ENCODE assay signal across 8 cellular contexts in genomic region chr3:53846134-53846850, GRCh38. TPM values are rescaled to one million over a fixed set of nuclear protein-coding genes. Genes with fewer than 3 reads are reported as not detected.
DNase-seq lines count a peak whose midpoint lies in the region; ATAC-seq and TF ChIP-seq lines count a peak whose summit lies in the region.

Gene CHDH (minus strand): TSS chr3:53846419. CDS start chr3:53824008, 22,411 bp downstream.
Gene IL17RB (plus strand): TSS chr3:53846568. CDS start chr3:53846589, 21 bp downstream.

- no peaks in the 10 kb centered on the region for H3K36me3 Mint-ChIP-seq in activated CD8-positive, alpha-beta T cell treated with anti-CD3 and anti-CD28 coated beads for 36 hours (ENCODE audit: low read depth)

- H3K4me3 Mint-ChIP-seq in activated CD8-positive, alpha-beta T cell treated with anti-CD3 and anti-CD28 coated beads for 36 hours, result peak within 1 kb of the TSS; percentile 47

- no peaks in the 10 kb centered on the region for H3K36me3 ChIP-seq in DOHH2 (ENCODE audit: control insufficient read depth, low read length)
- H3K36me3 ChIP-seq in HUES48 (ENCODE audit: control insufficient read depth, insufficient read depth, low read length), result 0 out of 2 replicates have a peak, but pooled peaks cover 5% of the 10 kb centered on the region
- no peaks in the 10 kb centered on the region for H3K36me3 ChIP-seq in neural cell (ENCODE audit: insufficient read depth, low read length)

- no peaks in the 10 kb centered on the region for H3K9me2 ChIP-seq in DOHH2 (replicated peaks; ENCODE audit: control insufficient read depth, low read length)
- no peaks in the 10 kb centered on the region for H3K9me2 ChIP-seq in neural cell (ENCODE audit: insufficient read depth, low read length)

- TF ChIP-seq CTCF in DOHH2 (IDR thresholded peaks at IDR 0.05; ENCODE audit: low read depth, low read length, poor library complexity, severe bottlenecking), result no peak
- TF ChIP-seq CTCF in activated CD8-positive, alpha-beta T cell treated with anti-CD3 and anti-CD28 coated beads for 36 hours (IDR thresholded peaks at IDR 0.05), result no peak
- no peak for TF ChIP-seq CTCF in foreskin keratinocyte (conservative IDR thresholded peaks at IDR 0.05)
- TF ChIP-seq CTCF in neural cell (IDR thresholded peaks at IDR 0.05; ENCODE audit: poor library complexity, severe bottlenecking), result no peak

- DNase-seq in activated CD8-positive, alpha-beta T cell treated with anti-CD3 and anti-CD28 coated beads for 36 hours, result peak; percentile 9
- DNase-seq in foreskin keratinocyte (no peak), GDM1 (lab: John Stamatoyannopoulos, UW) (no peak)
- DNase-seq in stimulated activated naive CD4-positive, alpha-beta T cell (lab: John Stamatoyannopoulos, UW), result no peak

- CTCF ChIA-PET in activated CD8-positive, alpha-beta T cell treated with anti-CD3 and anti-CD28 coated beads for 36 hours (lab: Charles Lee), result interaction anchor here (1.0 kb wide), 1 partner anchor 11 kb away, joined by 3 read pairs; no protein-coding TSS in a partner anchor

- no peak within 1 kb of the TSS for H2AFZ ChIP-seq in neural cell (ENCODE audit: low read depth, low read length)

- H3K27ac Mint-ChIP-seq in activated CD8-positive, alpha-beta T cell treated with anti-CD3 and anti-CD28 coated beads for 36 hours, result no peak within 1 kb of the TSS

- H3K4me2 ChIP-seq in DOHH2 (ENCODE audit: low read length), result peak within 1 kb of the TSS; percentile 56
- H3K4me2 ChIP-seq in neural cell (ENCODE audit: low read length), result peak within 1 kb of the TSS; percentile 51

- POLR2A ChIA-PET in activated CD8-positive, alpha-beta T cell treated with anti-CD3 and anti-CD28 coated beads for 36 hours (lab: Charles Lee), result no interaction called here

- H4K20me1 ChIP-seq in DOHH2 (ENCODE audit: control insufficient read depth, insufficient read depth, low read depth, low read length) (no peaks in the 10 kb centered on the region), neural cell (ENCODE audit: insufficient read depth) (no peaks in the 10 kb centered on the region)

- TF ChIP-seq RAD21 in neural cell (conservative IDR thresholded peaks at IDR 0.05), result no peak

- intact Hi-C loops in activated CD8-positive, alpha-beta T cell treated with anti-CD3 and anti-CD28 coated beads for 36 hours (cut with micrococcal nuclease), result no loop called here

- H3K9me3 ChIP-seq in DOHH2 (ENCODE audit: control insufficient read depth, insufficient read depth, low read length), result no peaks in the 10 kb centered on the region
- no peaks in the 10 kb centered on the region for H3K9me3 ChIP-seq in HUES48 (ENCODE audit: control insufficient read depth, insufficient read depth, low read length)
- H3K9me3 ChIP-seq in neural cell (ENCODE audit: low read length), result no peaks in the 10 kb centered on the region

- no peaks in the 10 kb centered on the region for H3K9me3 Mint-ChIP-seq in activated CD8-positive, alpha-beta T cell treated with anti-CD3 and anti-CD28 coated beads for 36 hours

- H3K4me1 ChIP-seq in DOHH2 (ENCODE audit: control insufficient read depth, low read length), result peaks cover 10% of the 10 kb centered on the region
- peaks cover 24% of the 10 kb centered on the region for H3K4me1 ChIP-seq in HUES48 (ENCODE audit: control insufficient read depth, insufficient read depth, low read length)
- H3K4me1 ChIP-seq in foreskin keratinocyte, result no peaks in the 10 kb centered on the region

- TF ChIP-seq EP300 in neural cell (conservative IDR thresholded peaks at IDR 0.05; ENCODE audit: poor library complexity, severe bottlenecking), result no peak

- no peaks in the 10 kb centered on the region for H3K4me1 Mint-ChIP-seq in activated CD8-positive, alpha-beta T cell treated with anti-CD3 and anti-CD28 coated beads for 36 hours (ENCODE audit: low read depth)

- H3K9ac ChIP-seq in HUES48 (ENCODE audit: low read depth, low read length), result peak within 1 kb of the TSS; percentile 67
- H3K9ac ChIP-seq in neural cell (ENCODE audit: low read length), result peak within 1 kb of the TSS; percentile 50

- no peaks in the 10 kb centered on the region for H3F3A ChIP-seq in DOHH2 (ENCODE audit: control insufficient read depth, insufficient read depth)
- H3F3A ChIP-seq in neural cell (ENCODE audit: insufficient read depth, low read length, poor library complexity, severe bottlenecking), result no peaks in the 10 kb centered on the region

- H3K27ac ChIP-seq in DOHH2 (ENCODE audit: low read depth, low read length) (no peak within 1 kb of the TSS), HUES48 (ENCODE audit: low read depth, low read length) (peak within 1 kb of the TSS; percentile 75), foreskin keratinocyte (no peak within 1 kb of the TSS), neural cell (ENCODE audit: low read length) (no peak within 1 kb of the TSS)

- H3K4me3 ChIP-seq in DOHH2 (ENCODE audit: low read length), result peak within 1 kb of the TSS; percentile 42
- H3K4me3 ChIP-seq in HUES48 (ENCODE audit: low read depth, low read length), result peak within 1 kb of the TSS; percentile 69
- H3K4me3 ChIP-seq in neural cell (ENCODE audit: low read length), result peak within 1 kb of the TSS; percentile 70

- ATAC-seq in GM19397 (IDR thresholded peaks at IDR 0.05; ENCODE audit: unreplicated experiment) (peak; percentile 53), foreskin keratinocyte (peak; percentile 71)
- ATAC-seq in activated CD8-positive, alpha-beta T cell treated with anti-CD3 and anti-CD28 coated beads for 36 hours, result peak; percentile 64

- H3K79me2 ChIP-seq in DOHH2 (ENCODE audit: control insufficient read depth, low read length), result no peaks in the 10 kb centered on the region
- H3K79me2 ChIP-seq in neural cell (replicated peaks; ENCODE audit: insufficient read depth, low read length), result no peaks in the 10 kb centered on the region

- peaks cover 37% of the 10 kb centered on the region for H3K27me3 Mint-ChIP-seq in activated CD8-positive, alpha-beta T cell treated with anti-CD3 and anti-CD28 coated beads for 36 hours

- H3K27me3 ChIP-seq in DOHH2 (ENCODE audit: control insufficient read depth, low read length) (peaks cover 51% of the 10 kb centered on the region), HUES48 (ENCODE audit: control insufficient read depth, insufficient read depth, low read length) (peaks cover 16% of the 10 kb centered on the region), foreskin keratinocyte (peaks cover 61% of the 10 kb centered on the region), neural cell (ENCODE audit: insufficient read depth, low read depth, low read length) (peaks cover 34% of the 10 kb centered on the region)

TF ChIP-seq in neural cell, 6 proteins besides CTCF, POLR2A, EP300 and RAD21:
- TF ChIP-seq TAF1 (IDR thresholded peaks at IDR 0.05; ENCODE audit: low read depth) (no peak), MXI1 (conservative IDR thresholded peaks at IDR 0.05; ENCODE audit: poor library complexity, severe bottlenecking) (peak; percentile 92), EZH2 (IDR thresholded peaks at IDR 0.05; ENCODE audit: borderline replicate concordance, insufficient read depth, low read length, poor library complexity, severe bottlenecking) (no peak), SMC3 (conservative IDR thresholded peaks at IDR 0.05; ENCODE audit: poor library complexity) (peak; percentile 29), POLR2AphosphoS5 (IDR thresholded peaks at IDR 0.05) (no peak), REST (IDR thresholded peaks at IDR 0.05; ENCODE audit: borderline replicate concordance) (no peak)
TF ChIP-seq in neural cell: peak in this region for 2.

RNA-seq across cellular contexts. Expression of gene CHDH, which starts in this region (rescaled TPM):
- total RNA-seq in activated CD8-positive, alpha-beta T cell treated with anti-CD3 and anti-CD28 coated beads for 36 hours, result under 1 TPM; 0.02 to 0.22 TPM
- 0.03 and 0.07 TPM in 2 replicates for total RNA-seq in foreskin keratinocyte
- polyA plus RNA-seq in foreskin keratinocyte, result 0.01 and 0.02 TPM in 2 replicates
- polyA plus RNA-seq in neural cell, result 0.06 and 0.17 TPM in 2 replicates
- polyA minus RNA-seq in neural cell, result 0.49 TPM in 1 of 2 replicates, not detected in the other

RNA-seq across cellular contexts. Expression of gene IL17RB, which starts in this region (rescaled TPM):
- total RNA-seq in activated CD8-positive, alpha-beta T cell treated with anti-CD3 and anti-CD28 coated beads for 36 hours, result not detected
- not detected in 2 replicates for total RNA-seq in foreskin keratinocyte
- polyA plus RNA-seq in foreskin keratinocyte (0.03 TPM in 1 of 2 replicates, not detected in the other), neural cell (0.83 and 2.2 TPM in 2 replicates)
- 0.24 and 0.35 TPM in 2 replicates for polyA minus RNA-seq in neural cell

Comparison
In these comparisons a context has a peak if more than half of its experiments do, and no peak if none do; other contexts are left out.
1. Peak in DNase-seq and ATAC-seq in activated CD8-positive, alpha-beta T cell treated with anti-CD3 and anti-CD28 coated beads for 36 hours; RNA of the genes that start here not detected or under 1 TPM.
2. Peak in ATAC-seq in foreskin keratinocyte; RNA of the genes that start here not detected or under 1 TPM.